In genomic region chr9:69818946-69819345, GRCh38 we compare ENCODE assay signal across 2 cellular contexts.
TF ChIP-seq lines count a peak whose summit lies in the region.

No MANE protein-coding gene starts in this region.

TF ChIP-seq in SK-N-SH, 30 proteins besides CTCF, POLR2A, EP300 and RAD21:
- TF ChIP-seq GABPA (IDR thresholded peaks at IDR 0.05; ENCODE audit: low read depth) (no peak), RCOR1 (IDR thresholded peaks at IDR 0.05; ENCODE audit: low read length) (no peak), ZBTB33 (IDR thresholded peaks at IDR 0.05; ENCODE audit: borderline replicate concordance, low read depth) (no peak), MEF2A (IDR thresholded peaks at IDR 0.05; ENCODE audit: borderline replicate concordance, low read depth) (no peak), TEAD4 (IDR thresholded peaks at IDR 0.05; ENCODE audit: borderline replicate concordance, insufficient read depth) (0 out of 2 replicates have a peak, but pooled peaks have one; percentile 54), TCF12 (IDR thresholded peaks at IDR 0.05) (peak; percentile 45; the same call in 1 of the 2 replicates), GATA2 (CRISPR knock-in tag; IDR thresholded peaks at IDR 0.05) (no peak)

TF ChIP-seq in K562, 482 proteins besides CTCF, POLR2A, EP300 and RAD21:
- TF ChIP-seq ZBED1 (IDR thresholded peaks at IDR 0.05) (no peak), PHF20 (IDR thresholded peaks at IDR 0.05; ENCODE audit: partially characterized antibody) (no peak), EWSR1 (IDR thresholded peaks at IDR 0.05; ENCODE audit: borderline replicate concordance, low read depth, partially characterized antibody) (no peak), AFF4 (CRISPR knock-in tag; IDR thresholded peaks at IDR 0.05) (no peak), BRF2 (IDR thresholded peaks at IDR 0.05; ENCODE audit: borderline replicate concordance, insufficient read depth, insufficient read length) (no peak), TFAP4 (CRISPR knock-in tag; IDR thresholded peaks at IDR 0.05; ENCODE audit: borderline replicate concordance) (no peak), TCF7L2 (IDR thresholded peaks at IDR 0.05; ENCODE audit: low read depth, low read length) (no peak), SPI1 (IDR thresholded peaks at IDR 0.05; ENCODE audit: borderline replicate concordance, low read depth, low read length) (no peak), HBP1 (CRISPR knock-in tag; IDR thresholded peaks at IDR 0.05) (no peak), SRSF7 (optimal IDR thresholded peaks at IDR 0.05; ENCODE audit: low read depth, low read length) (no peak), CBX5 (IDR thresholded peaks at IDR 0.05; ENCODE audit: borderline replicate concordance, low read depth) (no peak), RNF219 (CRISPR knock-in tag; IDR thresholded peaks at IDR 0.05) (no peak), SRF (CRISPR knock-in tag; IDR thresholded peaks at IDR 0.05) (no peak), THRB (CRISPR knock-in tag; conservative IDR thresholded peaks at IDR 0.05) (no peak), TSHZ1 (CRISPR knock-in tag; IDR thresholded peaks at IDR 0.05) (no peak), SRSF1 (IDR thresholded peaks at IDR 0.05; ENCODE audit: low read depth, low read length) (no peak)
TF ChIP-seq in K562: peak in this region for 0.
